ENCODE assay signal across 28 cellular contexts in the genomic region with DNA sequence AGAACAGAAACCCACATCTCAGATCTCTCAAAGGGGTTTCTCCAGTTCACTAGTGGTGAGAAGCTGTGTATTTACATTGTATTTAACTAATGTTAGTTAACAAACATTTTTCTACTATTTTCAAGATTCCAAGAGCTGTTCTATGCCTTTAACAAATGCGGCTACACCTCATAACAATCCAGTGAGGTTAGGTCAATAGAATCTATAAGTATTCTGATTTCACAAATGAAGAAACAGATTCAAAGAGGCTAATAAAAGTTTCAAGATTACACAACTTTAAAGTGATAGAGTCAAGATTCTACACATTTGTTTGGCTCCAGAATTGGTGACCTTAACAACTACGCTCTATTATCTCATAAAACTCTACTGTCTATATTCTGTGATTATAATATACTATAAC.
DNase-seq lines count a peak whose midpoint lies in the region; ATAC-seq, FAIRE-seq and TF ChIP-seq lines count a peak whose summit lies in the region.
"Had no signal": no experiment of that assay in that cellular context is flagged by ENCODE, and none has a peak within 500 bp of the region (broad histone marks: within the 10 kb centered on the region; RNA-seq: fewer than 3 reads in every experiment).

No MANE protein-coding gene starts in this region.

- DNase-seq in HT-29 (ENCODE audit: low spot score), result peak; percentile 4
- DNase-seq in H1 (ENCODE audit: low read depth in 1 of 2, low spot score in 2 of 2), result no peak
- no peak for DNase-seq in neural progenitor cell (ENCODE audit: low spot score)
- DNase-seq in activated naive CD4-positive, alpha-beta T cell (lab: John Stamatoyannopoulos, UW), result no peak
- no peak for DNase-seq in naive thymus-derived CD4-positive, alpha-beta T cell
- no peak for DNase-seq in left ventricle myocardium superior
- DNase-seq in type B pancreatic cell (ENCODE audit: extremely low spot score, unreplicated experiment), result no peak
- DNase-seq: C1 segment of cervical spinal cord; CD4-positive, alpha-beta memory T cell; COR-L47; GDM1; Kasumi-1; NCI-H1092 treated with DMSO at 0.1 percent for 48 hours; NCI-H1436 treated with DMSO at 0.1 percent for 48 hours; NCI-H187 treated with DMSO at 0.1 percent for 48 hours; NCI-H2107; NCI-H446; NCI-H524 treated with DMSO at 0.1 percent for 48 hours; NCI-H82; NK-92 treated with Interleukin-12 subunit alpha and Interleukin-12 subunit beta, amount 100 ng/mL, for 24 hours; PC-3; SJCRH30 had no signal

- H3K4me3 ChIP-seq in H1 (ENCODE audit: extremely low read depth in 1 of 4, insufficient read depth in 2 of 4, low read depth in 3 of 4, low read length in 4 of 4) (no peak overlapping the region), neural progenitor cell (no peak overlapping the region)
- H3K4me3 ChIP-seq in naive thymus-derived CD4-positive, alpha-beta T cell (ENCODE audit: low read length), result no peak overlapping the region
- H3K4me3 ChIP-seq: GM12878, K562, SJCRH30 had no signal

- CTCF ChIA-PET in H1 (lab: Charles Lee; ENCODE audit: partially characterized antibody), result interaction anchor here (0.7 to 1.5 kb wide), 5 partner anchors 35 to 998 kb away, joined by 3 to 6 read pairs (median 3); no protein-coding TSS in a partner anchor
- CTCF ChIA-PET in naive thymus-derived CD4-positive, alpha-beta T cell (lab: Charles Lee), result no interaction called here

- no peak overlapping the region for H3K18ac ChIP-seq in H1 (ENCODE audit: extremely low read depth, low read length)

- H2BK120ac ChIP-seq in H1 (replicated peaks; ENCODE audit: low read depth, low read length), result no peak overlapping the region

- H3K27me3 Mint-ChIP-seq in neural progenitor cell (ENCODE audit: insufficient read depth, low read depth) (no peaks in the 10 kb centered on the region), type B pancreatic cell (no peaks in the 10 kb centered on the region)
- no peaks in the 10 kb centered on the region for H3K27me3 Mint-ChIP-seq in naive thymus-derived CD4-positive, alpha-beta T cell
- H3K27me3 Mint-ChIP-seq: CD4-positive, alpha-beta memory T cell had no signal

- no peaks in the 10 kb centered on the region for H3K9me3 Mint-ChIP-seq in neural progenitor cell
- peaks cover 0 to 6% (median 0%) of the 10 kb centered on the region in 11 donors for H3K9me3 Mint-ChIP-seq in naive thymus-derived CD4-positive, alpha-beta T cell
- no peaks in the 10 kb centered on the region for H3K9me3 Mint-ChIP-seq in type B pancreatic cell
- H3K9me3 Mint-ChIP-seq: CD4-positive, alpha-beta memory T cell had no signal

- H3K27me3 ChIP-seq in H1 (replicated peaks in 1 of 4; ENCODE audit: control insufficient read depth in 3 of 4, extremely low read depth in 1 of 4, insufficient read depth in 3 of 4, low read length in 3 of 4) (no peaks in the 10 kb centered on the region), neural progenitor cell (no peaks in the 10 kb centered on the region)
- no peaks in the 10 kb centered on the region for H3K27me3 ChIP-seq in naive thymus-derived CD4-positive, alpha-beta T cell (ENCODE audit: control insufficient read depth in 2 of 2, insufficient read depth in 2 of 2, low read length in 2 of 2)
- H3K27me3 ChIP-seq: SJCRH30 had no signal

- H3K4me1 Mint-ChIP-seq in neural progenitor cell, result peaks cover 62% of the 10 kb centered on the region
- no peaks in the 10 kb centered on the region for H3K4me1 Mint-ChIP-seq in naive thymus-derived CD4-positive, alpha-beta T cell
- peaks cover 16% of the 10 kb centered on the region for H3K4me1 Mint-ChIP-seq in type B pancreatic cell (ENCODE audit: unreplicated experiment)
- H3K4me1 Mint-ChIP-seq: CD4-positive, alpha-beta memory T cell had no signal

- no peak for TF ChIP-seq POLR2A in H1 (IDR thresholded peaks at IDR 0.05; ENCODE audit: control extremely low read depth in 1 of 2, low read depth in 2 of 2, low read length in 2 of 2)

- H3F3A ChIP-seq in neural progenitor cell (ENCODE audit: low read depth), result peaks cover 27% of the 10 kb centered on the region

- H3K36me3 ChIP-seq in H1 (ENCODE audit: control insufficient read depth in 2 of 4, insufficient read depth in 4 of 4, low read length in 3 of 4) (no peaks in the 10 kb centered on the region; a peak in 1 of 8 replicates), neural progenitor cell (no peaks in the 10 kb centered on the region)
- H3K36me3 ChIP-seq in naive thymus-derived CD4-positive, alpha-beta T cell (ENCODE audit: control insufficient read depth in 2 of 3, insufficient read depth in 3 of 3, low read length in 3 of 3), result no peaks in the 10 kb centered on the region
- H3K36me3 ChIP-seq: SJCRH30 had no signal

- no peak overlapping the region for H3K4ac ChIP-seq in H1 (replicated peaks; ENCODE audit: insufficient read length, low read depth, low read length)

- 93% methylated on average over 2 of the region's 2 CpGs; no CpG with 5 or more reads in 1 of the 2 experiments for WGBS in H1 (ENCODE audit: extremely low coverage in 1 of 2, insufficient coverage in 1 of 2, insufficient read length in 1 of 2, insufficient replicate concordance in 2 of 2, low coverage in 1 of 2, low lambda C conversion rate in 2 of 2, missing lambda C conversion rate in 1 of 2), 2 experiments

- no peak overlapping the region for H2BK5ac ChIP-seq in H1 (ENCODE audit: low read depth, low read length)

- H4K20me1 ChIP-seq in H1 (replicated peaks in 1 of 2; ENCODE audit: control insufficient read depth in 1 of 2, insufficient read depth in 2 of 2, low read length in 2 of 2) (no peaks in the 10 kb centered on the region), neural progenitor cell (ENCODE audit: low read depth) (no peaks in the 10 kb centered on the region)

- TF ChIP-seq CTCF in H1 (IDR thresholded peaks at IDR 0.05; ENCODE audit: control extremely low read depth in 1 of 3, insufficient read depth in 1 of 3, low read depth in 1 of 3, low read length in 3 of 3), result no peak
- TF ChIP-seq CTCF in neural progenitor cell (IDR thresholded peaks at IDR 0.05), result no peak
- TF ChIP-seq CTCF in type B pancreatic cell (conservative IDR thresholded peaks at IDR 0.05), result no peak

- H3K4me2 ChIP-seq in H1 (ENCODE audit: insufficient read depth in 1 of 2, low read depth in 2 of 2, low read length in 2 of 2), result no peak overlapping the region
- peak overlapping the region; percentile 56 for H3K4me2 ChIP-seq in neural progenitor cell

- no peak for TF ChIP-seq RAD21 in H1 (IDR thresholded peaks at IDR 0.05 in 1 of 2, conservative IDR thresholded peaks at IDR 0.05 in 1 of 2; ENCODE audit: low read depth in 2 of 2, low read length in 2 of 2)

- peaks cover 1 to 14% (median 8%) of the 10 kb centered on the region in 4 experiments; a peak in 5 of 7 replicates for H3K4me1 ChIP-seq in H1 (replicated peaks in 1 of 4; ENCODE audit: control insufficient read depth in 3 of 4, insufficient read depth in 4 of 4, low read length in 3 of 4)
- peaks cover 54% of the 10 kb centered on the region for H3K4me1 ChIP-seq in neural progenitor cell
- H3K4me1 ChIP-seq in naive thymus-derived CD4-positive, alpha-beta T cell (ENCODE audit: control insufficient read depth in 2 of 2, insufficient read depth in 2 of 2, low read length in 2 of 2), result no peaks in the 10 kb centered on the region

- no peak overlapping the region for H4K91ac ChIP-seq in H1 (replicated peaks; ENCODE audit: insufficient read length, low read length)

- no peak overlapping the region for H3K23ac ChIP-seq in H1 (ENCODE audit: insufficient read length)

- POLR2A ChIA-PET in H1 (lab: Charles Lee; ENCODE audit: partially characterized antibody), result interaction anchor here (0.5 kb wide), 1 partner anchor 144 kb away, joined by 3 read pairs; no protein-coding TSS in a partner anchor
- POLR2A ChIA-PET in naive thymus-derived CD4-positive, alpha-beta T cell (lab: Charles Lee), result no interaction called here

- no peak overlapping the region for H3K14ac ChIP-seq in H1 (ENCODE audit: insufficient read length)

- H2AFZ ChIP-seq in H1 (ENCODE audit: low read length) (0 out of 2 replicates have a peak overlapping the region, but pooled peaks have one; percentile 25), neural progenitor cell (replicated peaks) (peak overlapping the region; percentile 77)

- no peak overlapping the region for H2BK15ac ChIP-seq in H1 (ENCODE audit: low read length)

- H2BK20ac ChIP-seq in H1 (ENCODE audit: low read length), result no peak overlapping the region

- no peaks in the 10 kb centered on the region for H3K9me3 ChIP-seq in H1 (ENCODE audit: insufficient read depth in 2 of 2, low read depth in 1 of 2, low read length in 1 of 2)
- no peaks in the 10 kb centered on the region for H3K9me3 ChIP-seq in neural progenitor cell (ENCODE audit: low read depth)
- no peaks in the 10 kb centered on the region for H3K9me3 ChIP-seq in naive thymus-derived CD4-positive, alpha-beta T cell (ENCODE audit: control insufficient read depth in 2 of 3, low read length in 3 of 3)
- H3K9me3 ChIP-seq: SJCRH30 had no signal

- no peak overlapping the region for H2BK12ac ChIP-seq in H1 (ENCODE audit: low read depth, low read length)

- FAIRE-seq in H1 (lab: Jason Lieb, UNC), result no peak
- FAIRE-seq: GM12878, H54, HTR-8/SVneo, K562 had no signal

- H3K79me2 ChIP-seq in H1 (ENCODE audit: control insufficient read depth in 1 of 2, insufficient read depth in 2 of 2, low read length in 2 of 2) (no peaks in the 10 kb centered on the region), neural progenitor cell (ENCODE audit: low read depth) (no peaks in the 10 kb centered on the region)

- H3K36me3 Mint-ChIP-seq in neural progenitor cell, result no peaks in the 10 kb centered on the region
- H3K36me3 Mint-ChIP-seq in naive thymus-derived CD4-positive, alpha-beta T cell, result no peaks in the 10 kb centered on the region
- no peaks in the 10 kb centered on the region for H3K36me3 Mint-ChIP-seq in type B pancreatic cell
- H3K36me3 Mint-ChIP-seq: CD4-positive, alpha-beta memory T cell had no signal

- no peaks in the 10 kb centered on the region for H3K23me2 ChIP-seq in H1 (ENCODE audit: low read depth, low read length)

- ATAC-seq in naive thymus-derived CD4-positive, alpha-beta T cell, result no peak
- ATAC-seq in left ventricle myocardium superior, result no peak
- ATAC-seq: K562, PC-3, Right ventricle myocardium inferior, SK-N-SH treated with all-trans-retinoic acid at 6 μM for 48 hours had no signal

- intact Hi-C loops in naive thymus-derived CD4-positive, alpha-beta T cell (cut with micrococcal nuclease), result no loop called here
- intact Hi-C loops in left ventricle myocardium superior (cut with micrococcal nuclease), result no loop called here

- H3K27ac ChIP-seq in H1 (ENCODE audit: low read depth, low read length), result no peak overlapping the region
- H3K27ac ChIP-seq in neural progenitor cell, result peak overlapping the region; percentile 21
- no peak overlapping the region for H3K27ac ChIP-seq in naive thymus-derived CD4-positive, alpha-beta T cell (ENCODE audit: low read depth, low read length)
- H3K27ac ChIP-seq: SJCRH30 had no signal

- no peak overlapping the region for H2AK5ac ChIP-seq in H1 (ENCODE audit: low read depth, low read length)

- no peak overlapping the region for H4K8ac ChIP-seq in H1 (ENCODE audit: extremely low read depth, insufficient read depth, low read length)

- H3K9ac ChIP-seq in H1 (replicated peaks in 1 of 4; ENCODE audit: extremely low read depth in 1 of 4, low read depth in 3 of 4, low read length in 3 of 4) (no peak overlapping the region), neural progenitor cell (no peak overlapping the region)

- no peak overlapping the region for H3K27ac Mint-ChIP-seq in neural progenitor cell
- no peak overlapping the region for H3K27ac Mint-ChIP-seq in naive thymus-derived CD4-positive, alpha-beta T cell
- no peak overlapping the region for H3K27ac Mint-ChIP-seq in type B pancreatic cell
- H3K27ac Mint-ChIP-seq: CD4-positive, alpha-beta memory T cell had no signal

- no peak for TF ChIP-seq EP300 in H1 (IDR thresholded peaks at IDR 0.05; ENCODE audit: borderline replicate concordance in 1 of 2, low read depth in 2 of 2, low read length in 2 of 2)

- H4K5ac ChIP-seq in H1 (ENCODE audit: insufficient read length, low read depth, low read length), result no peak overlapping the region

- no peak overlapping the region for H3K56ac ChIP-seq in H1 (replicated peaks; ENCODE audit: insufficient read length, low read depth, low read length)

- H3K4me3 Mint-ChIP-seq in neural progenitor cell (no peak overlapping the region), type B pancreatic cell (no peak overlapping the region)
- no peak overlapping the region for H3K4me3 Mint-ChIP-seq in naive thymus-derived CD4-positive, alpha-beta T cell
- H3K4me3 Mint-ChIP-seq: CD4-positive, alpha-beta memory T cell had no signal

- H3K79me1 ChIP-seq in H1 (ENCODE audit: low read depth, low read length), result no peaks in the 10 kb centered on the region
